In genomic region chr16:4944333-4945281, GRCh38 we compare ENCODE assay signal across 8 cellular contexts. TPM values are rescaled to one million over a fixed set of nuclear protein-coding genes. Genes with fewer than 3 reads are reported as not detected.
DNase-seq lines count a peak whose midpoint lies in the region; ATAC-seq lines count a peak whose summit lies in the region.

No MANE protein-coding gene starts in this region.

- H3K27me3 ChIP-seq in ACC112 (ENCODE audit: insufficient read depth, low read length) = no peaks in the 10 kb centered on the region
- H3K27me3 ChIP-seq in esophagus (ENCODE audit: control insufficient read depth in 1 of 2, insufficient read depth in 2 of 2, low read length in 2 of 2) = no peaks in the 10 kb centered on the region
- H3K27me3 ChIP-seq in muscle layer of duodenum (ENCODE audit: low read depth, low read length) = no peaks in the 10 kb centered on the region

- H2AFZ ChIP-seq in ACC112 (ENCODE audit: low read length, unreplicated experiment) = no peak overlapping the region

- H3K79me2 ChIP-seq in ACC112 (ENCODE audit: control insufficient read depth, insufficient read depth, low read length, unreplicated experiment) = no peaks in the 10 kb centered on the region

- no peak for ATAC-seq in GM21390 (IDR thresholded peaks at IDR 0.05; ENCODE audit: unreplicated experiment)
- ATAC-seq in HG03196 (IDR thresholded peaks at IDR 0.05; ENCODE audit: unreplicated experiment) = no peak

- DNase-seq in HS-5 (ENCODE audit: low read depth) (peak; percentile 91), OCI-M1 (lab: John Stamatoyannopoulos, UW) (peak; percentile 30)
- no peak for DNase-seq in stimulated activated CD4-positive, alpha-beta T cell treated with anti-CD3 and anti-CD28 coated beads, Interleukin-4, amount 100 ng/mL, for 24 hours

- H3K9me3 ChIP-seq in esophagus (ENCODE audit: control insufficient read depth in 2 of 2, insufficient read depth in 1 of 2, low read depth in 1 of 2, low read length in 1 of 2) = no peaks in the 10 kb centered on the region
- H3K9me3 ChIP-seq in muscle layer of duodenum (ENCODE audit: control insufficient read depth in 1 of 2, low read length in 2 of 2) = no peaks in the 10 kb centered on the region

- peaks cover 38% of the 10 kb centered on the region for H3K4me1 ChIP-seq in ACC112 (ENCODE audit: control insufficient read depth, insufficient read depth, low read length, unreplicated experiment)
- H3K4me1 ChIP-seq in esophagus (ENCODE audit: control insufficient read depth in 2 of 2, insufficient read depth in 2 of 2, low read length in 1 of 2) = peaks cover 0 to 42% of the 10 kb centered on the region in 2 donors
- H3K4me1 ChIP-seq in muscle layer of duodenum (ENCODE audit: control insufficient read depth in 1 of 2, insufficient read depth in 2 of 2, low read length in 2 of 2) = peaks cover 3 to 38% of the 10 kb centered on the region in 2 donors

- H3K36me3 ChIP-seq in ACC112 (ENCODE audit: insufficient read depth, low read length) = no peaks in the 10 kb centered on the region
- peaks cover 0 to 2% of the 10 kb centered on the region in 2 donors for H3K36me3 ChIP-seq in esophagus (ENCODE audit: control insufficient read depth in 2 of 2, insufficient read depth in 2 of 2, low read length in 1 of 2)
- H3K36me3 ChIP-seq in muscle layer of duodenum (ENCODE audit: control insufficient read depth in 1 of 2, insufficient read depth in 2 of 2, low read length in 2 of 2) = no peaks in the 10 kb centered on the region

- H3K27ac ChIP-seq in ACC112 (ENCODE audit: low read depth, low read length) (peak overlapping the region; percentile 89), esophagus (ENCODE audit: low read depth in 2 of 2, low read length in 1 of 2) (peak overlapping the region; percentile 96 to 97), muscle layer of duodenum (ENCODE audit: low read length) (peak overlapping the region; percentile 54)

- H3K4me3 ChIP-seq in ACC112 (ENCODE audit: low read depth, low read length) (peak overlapping the region; percentile 17; the same call in 1 of the 2 replicates), esophagus (ENCODE audit: low read depth in 1 of 2, low read length in 2 of 2) (peak overlapping the region; percentile 2 to 4), muscle layer of duodenum (ENCODE audit: low read depth in 1 of 2, low read length in 2 of 2) (no peak overlapping the region)

- WGBS in esophagus, 2 donors = 17 to 19% methylated on average over 20 of the region's 20 CpGs

RNA-seq across cellular contexts. Expression of gene PPL, which starts 7.7 kb away (rescaled TPM):
- polyA plus RNA-seq in esophagus = 100 to 1,000 TPM; 561 to 739 TPM

RNA-seq across cellular contexts. Expression of gene SEC14L5, which starts 13.5 kb away (rescaled TPM):
- under 1 TPM; 0.19 to 0.49 TPM for polyA plus RNA-seq in esophagus

Comparison
In these comparisons a context has a peak if more than half of its experiments do, and no peak if none do; other contexts are left out.
1. H3K4me3 ChIP-seq: peak in ACC112 (single experiment) and esophagus (2 of 2); none in muscle layer of duodenum (0 of 2).
2. Peak in every context shown above with its lines, with median percentiles within 50 percentile points of each other: H3K27ac ChIP-seq.